1 cellular context compared by ENCODE assay signal in the genomic region with DNA sequence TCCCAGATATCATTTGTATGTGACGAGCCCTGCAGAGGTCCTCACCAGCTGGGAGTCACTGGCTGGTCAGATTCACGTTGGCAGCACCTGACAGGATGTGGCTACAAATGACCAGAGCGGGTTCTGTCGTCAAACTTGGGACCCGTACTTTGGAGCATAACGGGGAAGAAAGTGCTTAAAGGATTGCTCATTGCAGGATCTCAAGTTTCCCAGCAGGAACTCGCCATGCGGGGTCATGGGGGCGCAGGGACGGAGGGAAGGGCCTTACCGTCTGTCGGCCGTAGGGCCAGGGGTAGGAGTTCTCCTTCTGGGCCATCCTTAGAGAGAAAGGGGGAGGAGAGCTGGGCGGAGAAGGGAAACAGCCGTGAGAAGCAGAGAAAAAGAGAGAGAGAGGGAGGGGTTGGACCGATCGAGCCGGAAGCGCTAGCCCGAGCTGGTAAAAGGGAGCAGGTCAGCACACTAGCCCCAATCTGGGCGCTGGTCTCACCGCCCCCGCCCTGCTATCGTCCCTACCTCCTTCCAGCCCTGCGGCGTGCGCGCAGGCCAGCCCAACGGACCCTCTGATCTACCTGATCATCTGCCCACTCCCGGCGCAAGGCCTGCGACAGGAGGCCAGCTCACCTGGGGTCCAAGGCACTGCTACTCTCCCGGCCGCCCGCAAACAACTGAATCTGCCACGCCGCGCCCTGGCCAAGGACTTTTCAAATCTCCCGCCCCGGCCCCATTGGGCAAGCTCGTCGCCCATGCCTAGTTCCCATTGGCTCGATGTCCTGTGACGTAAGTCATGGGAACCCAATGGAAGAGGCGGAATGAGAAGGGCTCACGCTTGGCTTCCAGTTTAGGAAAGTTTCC.
TF ChIP-seq lines count a peak whose summit lies in the region.

Gene AURKB (minus strand): TSS at position 667 of the 852 bp plus-strand sequence. CDS start 351 bp downstream, at position 316.

TF ChIP-seq in HEK293, 187 proteins besides CTCF, POLR2A, EP300 and RAD21 (continued from another document and continues in another):
- TF ChIP-seq, protein P1, sequence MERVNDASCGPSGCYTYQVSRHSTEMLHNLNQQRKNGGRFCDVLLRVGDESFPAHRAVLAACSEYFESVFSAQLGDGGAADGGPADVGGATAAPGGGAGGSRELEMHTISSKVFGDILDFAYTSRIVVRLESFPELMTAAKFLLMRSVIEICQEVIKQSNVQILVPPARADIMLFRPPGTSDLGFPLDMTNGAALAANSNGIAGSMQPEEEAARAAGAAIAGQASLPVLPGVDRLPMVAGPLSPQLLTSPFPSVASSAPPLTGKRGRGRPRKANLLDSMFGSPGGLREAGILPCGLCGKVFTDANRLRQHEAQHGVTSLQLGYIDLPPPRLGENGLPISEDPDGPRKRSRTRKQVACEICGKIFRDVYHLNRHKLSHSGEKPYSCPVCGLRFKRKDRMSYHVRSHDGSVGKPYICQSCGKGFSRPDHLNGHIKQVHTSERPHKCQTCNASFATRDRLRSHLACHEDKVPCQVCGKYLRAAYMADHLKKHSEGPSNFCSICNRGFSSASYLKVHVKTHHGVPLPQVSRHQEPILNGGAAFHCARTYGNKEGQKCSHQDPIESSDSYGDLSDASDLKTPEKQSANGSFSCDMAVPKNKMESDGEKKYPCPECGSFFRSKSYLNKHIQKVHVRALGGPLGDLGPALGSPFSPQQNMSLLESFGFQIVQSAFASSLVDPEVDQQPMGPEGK (tag by site-specific recombination; IDR thresholded peaks at IDR 0.05) = peak; percentile 70; the same call in 1 of the 2 replicates
- no peak for TF ChIP-seq ZNF366 (tag by site-specific recombination; conservative IDR thresholded peaks at IDR 0.05)
- TF ChIP-seq RBAK (tag by site-specific recombination; IDR thresholded peaks at IDR 0.05) = no peak
- peak; percentile 68; the same call in 1 of the 2 replicates for TF ChIP-seq ATF2 (tag by site-specific recombination; IDR thresholded peaks at IDR 0.05; ENCODE audit: low read depth)
- TF ChIP-seq PRDM4 (tag by site-specific recombination; IDR thresholded peaks at IDR 0.05) = peak; percentile 45; the same call in 1 of the 2 replicates
- TF ChIP-seq, protein P2, sequence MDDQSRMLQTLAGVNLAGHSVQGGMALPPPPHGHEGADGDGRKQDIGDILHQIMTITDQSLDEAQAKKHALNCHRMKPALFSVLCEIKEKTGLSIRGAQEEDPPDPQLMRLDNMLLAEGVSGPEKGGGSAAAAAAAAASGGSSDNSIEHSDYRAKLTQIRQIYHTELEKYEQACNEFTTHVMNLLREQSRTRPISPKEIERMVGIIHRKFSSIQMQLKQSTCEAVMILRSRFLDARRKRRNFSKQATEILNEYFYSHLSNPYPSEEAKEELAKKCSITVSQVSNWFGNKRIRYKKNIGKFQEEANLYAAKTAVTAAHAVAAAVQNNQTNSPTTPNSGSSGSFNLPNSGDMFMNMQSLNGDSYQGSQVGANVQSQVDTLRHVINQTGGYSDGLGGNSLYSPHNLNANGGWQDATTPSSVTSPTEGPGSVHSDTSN (CRISPR knock-in tag; IDR thresholded peaks at IDR 0.05) = peak; percentile 56; the same call in 1 of the 2 replicates
- TF ChIP-seq ZNF518A (tag by site-specific recombination; conservative IDR thresholded peaks at IDR 0.05; ENCODE audit: low read depth) = no peak; the same call in none of the 2 replicates
- peak; percentile 83 for TF ChIP-seq SP3 (tag by site-specific recombination; IDR thresholded peaks at IDR 0.05)
- TF ChIP-seq IKZF3 (tag by site-specific recombination; IDR thresholded peaks at IDR 0.05) = peak; percentile 54; the same call in 1 of the 2 replicates
- 0 out of 2 replicates have a peak, but pooled peaks have one; percentile 29 for TF ChIP-seq ZNF660 (tag by site-specific recombination; IDR thresholded peaks at IDR 0.05)
- peak; percentile 99 for TF ChIP-seq ZBTB8A (tag by site-specific recombination; IDR thresholded peaks at IDR 0.05)
- peak; percentile 59; the same call in 1 of the 2 replicates for TF ChIP-seq ZNF610 (tag by site-specific recombination; IDR thresholded peaks at IDR 0.05; ENCODE audit: borderline replicate concordance)
- peak; percentile 51; the same call in 1 of the 2 replicates for TF ChIP-seq YY1 (tag by site-specific recombination; IDR thresholded peaks at IDR 0.05)
- no peak for TF ChIP-seq PRDM10 (tag by site-specific recombination; IDR thresholded peaks at IDR 0.05)
- TF ChIP-seq TSHZ1 (tag by site-specific recombination; IDR thresholded peaks at IDR 0.05; ENCODE audit: borderline replicate concordance) = 0 out of 2 replicates have a peak, but pooled peaks have one; percentile 59
- TF ChIP-seq ZNF426 (tag by site-specific recombination; IDR thresholded peaks at IDR 0.05) = no peak
- peak; percentile 81 for TF ChIP-seq SP2 (tag by site-specific recombination; IDR thresholded peaks at IDR 0.05)
- 0 out of 2 replicates have a peak, but pooled peaks have one; percentile 53 for TF ChIP-seq ZNF18 (tag by site-specific recombination; IDR thresholded peaks at IDR 0.05)
- TF ChIP-seq, protein P3, sequence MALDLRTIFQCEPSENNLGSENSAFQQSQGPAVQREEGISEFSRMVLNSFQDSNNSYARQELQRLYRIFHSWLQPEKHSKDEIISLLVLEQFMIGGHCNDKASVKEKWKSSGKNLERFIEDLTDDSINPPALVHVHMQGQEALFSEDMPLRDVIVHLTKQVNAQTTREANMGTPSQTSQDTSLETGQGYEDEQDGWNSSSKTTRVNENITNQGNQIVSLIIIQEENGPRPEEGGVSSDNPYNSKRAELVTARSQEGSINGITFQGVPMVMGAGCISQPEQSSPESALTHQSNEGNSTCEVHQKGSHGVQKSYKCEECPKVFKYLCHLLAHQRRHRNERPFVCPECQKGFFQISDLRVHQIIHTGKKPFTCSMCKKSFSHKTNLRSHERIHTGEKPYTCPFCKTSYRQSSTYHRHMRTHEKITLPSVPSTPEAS (tag by site-specific recombination; IDR thresholded peaks at IDR 0.05) = 0 out of 2 replicates have a peak, but pooled peaks have one; percentile 26
- no peak for TF ChIP-seq ZNF707 (tag by site-specific recombination; IDR thresholded peaks at IDR 0.05)
